Comparison of ENCODE assay signal across 12 cellular contexts in genomic region chr1:160647329-160647720, GRCh38. TPM values are rescaled to one million over a fixed set of nuclear protein-coding genes. Genes with fewer than 3 reads are reported as not detected.
DNase-seq lines count a peak whose midpoint lies in the region; ATAC-seq and TF ChIP-seq lines count a peak whose summit lies in the region.
"Had no signal": no experiment of that assay in that cellular context is flagged by ENCODE, and none has a peak within 500 bp of the region (broad histone marks: within the 10 kb centered on the region; RNA-seq: fewer than 3 reads in every experiment).

No MANE protein-coding gene starts in this region.

- no peaks in the 10 kb centered on the region for H3F3A ChIP-seq in SK-N-SH (replicated peaks; ENCODE audit: insufficient read depth)

- H3K9me3 ChIP-seq in spleen (no peaks in the 10 kb centered on the region), SK-N-SH (no peaks in the 10 kb centered on the region)
- H3K9me3 ChIP-seq: breast epithelium had no signal

- no peak overlapping the region for H3K4me2 ChIP-seq in SK-N-SH

- peak overlapping the region; percentile 87 for H3K4me3 Mint-ChIP-seq in activated CD8-positive, alpha-beta T cell treated with anti-CD3 and anti-CD28 coated beads, Interleukin-2, amount 10 ng/mL, durations not matched to agents 7 days and 5 days

- CTCF ChIA-PET in activated CD8-positive, alpha-beta T cell treated with anti-CD3 and anti-CD28 coated beads, Interleukin-2, amount 10 ng/mL, durations not matched to agents 7 days and 5 days (lab: Charles Lee): interaction anchor here (0.7 to 5.3 kb wide), 14 partner anchors 10 to 219 kb away, joined by 3 to 65 read pairs (median 7); no protein-coding TSS in a partner anchor
- CTCF ChIA-PET in SK-N-SH (lab: Yijun Ruan, JAX): no interaction called here

- H3K27me3 ChIP-seq in spleen (replicated peaks in 1 of 7) (no peaks in the 10 kb centered on the region), SK-N-SH (ENCODE audit: insufficient read depth) (peaks cover 8% of the 10 kb centered on the region; the same call in 1 of the 2 replicates)
- H3K27me3 ChIP-seq: breast epithelium had no signal

- peak overlapping the region; percentile 4 to 86 (median 76) for H3K27ac ChIP-seq in spleen
- H3K27ac ChIP-seq in SK-N-SH (ENCODE audit: low read depth in 2 of 2, low read length in 1 of 2): no peak overlapping the region
- H3K27ac ChIP-seq: breast epithelium had no signal

- 25 to 44% (median 39%) methylated on average over 3 of the region's 3 CpGs for WGBS in spleen, 5 donors
- WGBS in SK-N-SH (ENCODE audit: low lambda C conversion rate): 15% methylated on average over 3 of the region's 3 CpGs

- POLR2A ChIA-PET in activated CD8-positive, alpha-beta T cell treated with anti-CD3 and anti-CD28 coated beads, Interleukin-2, amount 10 ng/mL, durations not matched to agents 7 days and 5 days (lab: Charles Lee): interaction anchor here (1.0 to 3.2 kb wide), 11 partner anchors 11 to 61 kb away, joined by 3 to 51 read pairs (median 6); no protein-coding TSS in a partner anchor
- POLR2A ChIA-PET in SK-N-SH (lab: Yijun Ruan, JAX): no interaction called here

- H3K36me3 ChIP-seq in spleen (no peaks in the 10 kb centered on the region), SK-N-SH (replicated peaks in 1 of 2; ENCODE audit: control insufficient read depth in 1 of 2, insufficient read depth in 2 of 2, low read length in 1 of 2) (no peaks in the 10 kb centered on the region)
- H3K36me3 ChIP-seq: breast epithelium had no signal

- no peak for TF ChIP-seq EP300 in SK-N-SH (IDR thresholded peaks at IDR 0.05; ENCODE audit: borderline replicate concordance in 1 of 2, low read depth in 1 of 2, low read length in 1 of 2)

- TF ChIP-seq CTCF in spleen (IDR thresholded peaks at IDR 0.05 in 8 of 11, conservative IDR thresholded peaks at IDR 0.05 in 3 of 11): no peak
- TF ChIP-seq CTCF in SK-N-SH (IDR thresholded peaks at IDR 0.05): no peak

- peak overlapping the region; percentile 82 for H3K27ac Mint-ChIP-seq in activated CD8-positive, alpha-beta T cell treated with anti-CD3 and anti-CD28 coated beads, Interleukin-2, amount 10 ng/mL, durations not matched to agents 7 days and 5 days

- H3K9me2 ChIP-seq in SK-N-SH: no peaks in the 10 kb centered on the region

- DNase-seq in activated CD8-positive, alpha-beta T cell treated with anti-CD3 and anti-CD28 coated beads, Interleukin-2, amount 10 ng/mL, durations not matched to agents 7 days and 5 days: peak; percentile 20
- DNase-seq in spleen (no peak), NCI-H2029 treated with DMSO at 0.1 percent for 48 hours (lab: John Stamatoyannopoulos, UW) (no peak), SK-N-SH (no peak), 8988T (no peak)
- DNase-seq: activated CD4-positive, alpha-beta T cell treated with anti-CD3 and anti-CD28 coated beads for 1 hour; kidney; NCI-H1694 treated with DMSO at 0.1 percent for 48 hours had no signal

- H3K36me3 Mint-ChIP-seq in activated CD8-positive, alpha-beta T cell treated with anti-CD3 and anti-CD28 coated beads, Interleukin-2, amount 10 ng/mL, durations not matched to agents 7 days and 5 days (ENCODE audit: low read depth): peaks cover 59% of the 10 kb centered on the region

- TF ChIP-seq RAD21 in SK-N-SH (IDR thresholded peaks at IDR 0.05; ENCODE audit: low read length): no peak

- peaks cover 13 to 88% (median 30%) of the 10 kb centered on the region in 6 donors for H3K4me1 ChIP-seq in spleen
- no peaks in the 10 kb centered on the region; a peak in 1 of 4 replicates for H3K4me1 ChIP-seq in SK-N-SH (ENCODE audit: control insufficient read depth in 1 of 2, insufficient read depth in 2 of 2, low read depth in 1 of 2, low read length in 1 of 2)
- H3K4me1 ChIP-seq: breast epithelium had no signal

- H3K9me3 Mint-ChIP-seq in activated CD8-positive, alpha-beta T cell treated with anti-CD3 and anti-CD28 coated beads, Interleukin-2, amount 10 ng/mL, durations not matched to agents 7 days and 5 days (ENCODE audit: insufficient read depth): no peaks in the 10 kb centered on the region

- H4K20me1 ChIP-seq in SK-N-SH (ENCODE audit: insufficient read depth): no peaks in the 10 kb centered on the region

- no peak overlapping the region for H3K9ac ChIP-seq in SK-N-SH

- ATAC-seq in GM18517 (IDR thresholded peaks at IDR 0.05; ENCODE audit: unreplicated experiment): peak; percentile 21
- ATAC-seq in GM21786 (IDR thresholded peaks at IDR 0.05; ENCODE audit: unreplicated experiment): peak; percentile 11
- peak; percentile 31 for ATAC-seq in activated CD8-positive, alpha-beta T cell treated with anti-CD3 and anti-CD28 coated beads, Interleukin-2, amount 10 ng/mL, durations not matched to agents 7 days and 5 days

- intact Hi-C loops in spleen (cut with DNase I; ENCODE audit: low total_unique reads): no loop called here

- no peak for TF ChIP-seq POLR2A in spleen (IDR thresholded peaks at IDR 0.05)

- H3K4me1 Mint-ChIP-seq in activated CD8-positive, alpha-beta T cell treated with anti-CD3 and anti-CD28 coated beads, Interleukin-2, amount 10 ng/mL, durations not matched to agents 7 days and 5 days (ENCODE audit: low read depth): peaks cover 63% of the 10 kb centered on the region

- H3K27me3 Mint-ChIP-seq in activated CD8-positive, alpha-beta T cell treated with anti-CD3 and anti-CD28 coated beads, Interleukin-2, amount 10 ng/mL, durations not matched to agents 7 days and 5 days (ENCODE audit: low read depth): no peaks in the 10 kb centered on the region

- H3K79me2 ChIP-seq in SK-N-SH (ENCODE audit: insufficient read depth): no peaks in the 10 kb centered on the region

- no peak overlapping the region for H2AFZ ChIP-seq in SK-N-SH (ENCODE audit: low read depth)

- H3K4me3 ChIP-seq in spleen (peak overlapping the region; percentile 19 to 64 (median 37)), SK-N-SH (ENCODE audit: low read depth in 2 of 2, low read length in 1 of 2) (no peak overlapping the region)

TF ChIP-seq in SK-N-SH, 30 proteins besides CTCF, POLR2A, EP300 and RAD21 (continues in another document):
- TF ChIP-seq FOSL2 (IDR thresholded peaks at IDR 0.05; ENCODE audit: borderline replicate concordance, low read depth) (no peak), USF1 (IDR thresholded peaks at IDR 0.05; ENCODE audit: borderline replicate concordance, low read depth) (no peak), USF2 (IDR thresholded peaks at IDR 0.05; ENCODE audit: borderline replicate concordance, low read depth, low read length) (no peak), YY1 (IDR thresholded peaks at IDR 0.05; ENCODE audit: low read depth) (no peak), RFX5 (IDR thresholded peaks at IDR 0.05; ENCODE audit: low read length) (no peak), RCOR1 (IDR thresholded peaks at IDR 0.05; ENCODE audit: low read length) (no peak), SMC3 (IDR thresholded peaks at IDR 0.05; ENCODE audit: low read depth, low read length) (no peak), GATA2 (CRISPR knock-in tag; IDR thresholded peaks at IDR 0.05) (no peak), TEAD4 (IDR thresholded peaks at IDR 0.05; ENCODE audit: borderline replicate concordance, insufficient read depth) (no peak), IRF3 (IDR thresholded peaks at IDR 0.05; ENCODE audit: low read depth, low read length) (no peak), TCF12 (IDR thresholded peaks at IDR 0.05) (no peak), NFIC (IDR thresholded peaks at IDR 0.05; ENCODE audit: borderline replicate concordance) (no peak), TAF1 (IDR thresholded peaks at IDR 0.05; ENCODE audit: borderline replicate concordance, low read depth, low read length) (no peak), POLR2AphosphoS5 (IDR thresholded peaks at IDR 0.05; ENCODE audit: low read depth, low read length) (no peak), ELF1 (IDR thresholded peaks at IDR 0.05) (no peak), FOXJ3 (CRISPR knock-in tag; IDR thresholded peaks at IDR 0.05) (no peak), SIN3A (IDR thresholded peaks at IDR 0.05; ENCODE audit: borderline replicate concordance, low read depth, low read length) (no peak)

RNA-seq across cellular contexts. Expression of gene SLAMF1, which starts 0.5 kb away (rescaled TPM):
- 10 to 100 TPM; 48.5 to 50.1 TPM for total RNA-seq in activated CD8-positive, alpha-beta T cell treated with anti-CD3 and anti-CD28 coated beads, Interleukin-2, amount 10 ng/mL, durations not matched to agents 7 days and 5 days
- total RNA-seq in spleen: 10 to 100 TPM in 6 of 7 donors, 1 to 10 TPM in 1; 7.4 to 18.3 (median 11.3) TPM
- 1 to 10 TPM; 2.8 to 3.9 (median 3.2) TPM for polyA plus RNA-seq in spleen
- polyA plus RNA-seq in SK-N-SH (2012; rRNA removed): not detected in 2 replicates
- polyA plus RNA-seq in SK-N-SH (2012; cell fraction: cytosol; rRNA removed): not detected in 2 replicates
- polyA plus RNA-seq in SK-N-SH (2012; cell fraction: nucleus; rRNA removed): not detected in 2 replicates
- total RNA-seq: pulmonary artery endothelial cell had no signal

Comparison
In these comparisons a context has a peak if more than half of its experiments do, and no peak if none do; other contexts are left out.
1. H3K27ac ChIP-seq: peak in spleen (8 of 8); none in SK-N-SH (0 of 2).
2. H3K4me3 ChIP-seq: peak in spleen (8 of 8); none in SK-N-SH (0 of 2).
3. Peak in every context shown above with its lines, with median percentiles within 50 percentile points of each other: ATAC-seq.